In the genomic region with DNA sequence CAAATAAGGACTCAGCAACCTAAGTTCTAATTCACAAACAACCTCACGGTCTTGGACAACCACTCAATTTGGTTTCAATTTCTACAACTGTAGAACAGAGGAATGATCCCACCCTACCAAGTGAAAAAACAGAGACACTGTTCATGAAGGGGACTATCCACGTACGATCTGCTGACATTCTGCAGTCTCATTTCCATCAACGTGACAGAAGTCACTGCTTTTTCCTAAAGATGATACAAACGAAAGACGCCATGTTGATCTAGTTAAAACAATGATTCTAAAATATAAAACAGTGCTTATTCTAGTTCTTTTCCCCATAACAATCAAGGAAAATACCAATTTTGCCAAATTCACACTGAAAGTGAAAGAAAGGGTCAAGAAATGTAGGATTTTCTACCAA, we compare ENCODE assay signal across 9 cellular contexts. TPM values are rescaled to one million over a fixed set of nuclear protein-coding genes. Genes with fewer than 3 reads are reported as not detected.
DNase-seq lines count a peak whose midpoint lies in the region; ATAC-seq and TF ChIP-seq lines count a peak whose summit lies in the region.
"Had no signal": no experiment of that assay in that cellular context is flagged by ENCODE, and none has a peak within 500 bp of the region (broad histone marks: within the 10 kb centered on the region; RNA-seq: fewer than 3 reads in every experiment).

No MANE protein-coding gene starts in this region.

- H2AFZ ChIP-seq in Loucy (ENCODE audit: low read length), result no peak overlapping the region

- no peak for TF ChIP-seq CTCF in AG04450 (IDR thresholded peaks at IDR 0.05; ENCODE audit: low read depth, low read length)
- TF ChIP-seq CTCF in Loucy (conservative IDR thresholded peaks at IDR 0.05; ENCODE audit: low read length), result no peak
- TF ChIP-seq CTCF in dorsolateral prefrontal cortex (IDR thresholded peaks at IDR 0.05 in 54 of 56, conservative IDR thresholded peaks at IDR 0.05 in 2 of 56; ENCODE audit: low read depth in 1 of 56, partially characterized antibody in 56 of 56), result no peak
- TF ChIP-seq CTCF in prostate gland (IDR thresholded peaks at IDR 0.05), result no peak

- peak overlapping the region; percentile 77 for H3K9ac ChIP-seq in Loucy (ENCODE audit: low read depth, low read length, poor library complexity, severe bottlenecking)

- H3K4me2 ChIP-seq in Loucy (ENCODE audit: low read depth, low read length, poor library complexity, severe bottlenecking), result no peak overlapping the region

- H3F3A ChIP-seq in Loucy (ENCODE audit: low read depth), result peaks cover 23% of the 10 kb centered on the region

- H3K27me3 ChIP-seq in AG04450 (ENCODE audit: control insufficient read depth, insufficient read depth, low read length) (no peaks in the 10 kb centered on the region), Loucy (ENCODE audit: insufficient read depth, low read length, poor library complexity, severe bottlenecking) (no peaks in the 10 kb centered on the region), dorsolateral prefrontal cortex (no peaks in the 10 kb centered on the region), prostate gland (replicated peaks; ENCODE audit: insufficient read depth) (no peaks in the 10 kb centered on the region)

- CTCF ChIA-PET in AG04450 (lab: Charles Lee), result interaction anchor here (1.0 to 2.7 kb wide), 4 partner anchors 29 to 110 kb away, joined by 3 to 13 read pairs (median 4); no protein-coding TSS in a partner anchor

- H3K4me3 ChIP-seq in AG04450 (ENCODE audit: low read depth, low read length) (no peak overlapping the region), Loucy (ENCODE audit: low read length, poor library complexity, severe bottlenecking) (no peak overlapping the region), dorsolateral prefrontal cortex (peak overlapping the region in 17 of 59 donors; percentile 16 to 64 (median 53)), prostate gland (no peak overlapping the region)

- H3K9me2 ChIP-seq in Loucy (replicated peaks; ENCODE audit: low read depth, low read length), result no peaks in the 10 kb centered on the region

- H3K79me2 ChIP-seq in Loucy (ENCODE audit: insufficient read depth, low read length), result peaks cover 78% of the 10 kb centered on the region

- H3K4me1 ChIP-seq in Loucy (ENCODE audit: insufficient read depth, low read length, poor library complexity, severe bottlenecking) (peaks cover 71% of the 10 kb centered on the region), prostate gland (replicated peaks) (peaks cover 7% of the 10 kb centered on the region)

- peaks cover 3% of the 10 kb centered on the region for H4K20me1 ChIP-seq in Loucy (ENCODE audit: insufficient read depth, low read length, poor library complexity, severe bottlenecking)

- no peak for TF ChIP-seq POLR2A in prostate gland (IDR thresholded peaks at IDR 0.05)

- WGBS in prostate gland, result 93% methylated on average over 6 of the region's 6 CpGs

- no peaks in the 10 kb centered on the region for H3K9me3 ChIP-seq in AG04450 (ENCODE audit: control insufficient read depth, insufficient read depth, low read length)
- no peaks in the 10 kb centered on the region for H3K9me3 ChIP-seq in Loucy (ENCODE audit: insufficient read depth, low read depth, low read length)
- no peaks in the 10 kb centered on the region for H3K9me3 ChIP-seq in prostate gland

- intact Hi-C loops in dorsolateral prefrontal cortex (cut with DNase I), result loop anchor here in 1 of 2 donors (10.0 kb wide), 2 partner anchors 82 to 112 kb away; no protein-coding TSS in a partner anchor
- intact Hi-C loops in prostate gland (cut with DNase I), result loop anchor here (10.0 kb wide), 1 partner anchor 472 kb away; no protein-coding TSS in a partner anchor

- POLR2A ChIA-PET in AG04450 (lab: Yijun Ruan, JAX), result interaction anchor here (0.8 to 3.1 kb wide), 3 partner anchors 30 to 109 kb away, joined by 3 to 26 read pairs (median 4); no protein-coding TSS in a partner anchor

- H3K36me3 ChIP-seq in Loucy (ENCODE audit: insufficient read depth, low read length) (peaks cover 20% of the 10 kb centered on the region; the same call in 1 of the 2 replicates), prostate gland (no peaks in the 10 kb centered on the region)

- ATAC-seq in HG02973 (IDR thresholded peaks at IDR 0.05; ENCODE audit: unreplicated experiment), result no peak
- ATAC-seq in HG03342 (IDR thresholded peaks at IDR 0.05; ENCODE audit: unreplicated experiment), result no peak
- ATAC-seq: left lobe of liver had no signal

- H3K27ac ChIP-seq in AG04450 (ENCODE audit: low read depth, low read length), result peak overlapping the region; percentile 100
- peak overlapping the region in 58 of 59 donors; percentile 16 to 99 (median 95) for H3K27ac ChIP-seq in dorsolateral prefrontal cortex
- peak overlapping the region; percentile 16 to 89 for H3K27ac ChIP-seq in prostate gland

- no peak for DNase-seq in AG04450 (ENCODE audit: low read depth, low spot score)
- DNase-seq in dorsolateral prefrontal cortex, result no peak
- no peak for DNase-seq in prostate gland (ENCODE audit: low spot score)
- DNase-seq in NCI-H187 (lab: John Stamatoyannopoulos, UW), result no peak
- no peak for DNase-seq in NCI-H2171 treated with DMSO at 0.1 percent for 48 hours (lab: John Stamatoyannopoulos, UW)

RNA-seq across cellular contexts. Expression of gene CORO1C, which starts 38.1 kb away (rescaled TPM):
- 596 and 687 TPM in 2 replicates for polyA plus RNA-seq in AG04450 (2011; rRNA removed)
- polyA minus RNA-seq in AG04450 (2011; rRNA and poly(A)+ RNA removed), result 1,327 and 1,683 TPM in 2 replicates
- total RNA-seq in dorsolateral prefrontal cortex (100 to 1,000 TPM in 112 of 120 experiments, 10 to 100 TPM in 8; 87.2 to 202 (median 122) TPM), prostate gland (100 to 1,000 TPM in 1 of 2 donors, 10 to 100 TPM in 1; 34.9 to 105 TPM)

RNA-seq across cellular contexts. Expression of gene SELPLG, which starts 59.5 kb away (rescaled TPM):
- 6.1 and 9.8 TPM in 2 replicates for polyA plus RNA-seq in AG04450 (2011; rRNA removed)
- polyA minus RNA-seq in AG04450 (2011; rRNA and poly(A)+ RNA removed), result 5.1 and 5.7 TPM in 2 replicates
- 10 to 100 TPM in 39 of 120 experiments, 1 to 10 TPM in 81; 1.8 to 27.0 (median 7.9) TPM for total RNA-seq in dorsolateral prefrontal cortex
- total RNA-seq in prostate gland, result 1 to 10 TPM; 2.6 to 5.3 TPM
